8 cellular contexts compared by ENCODE assay signal in the genomic region with DNA sequence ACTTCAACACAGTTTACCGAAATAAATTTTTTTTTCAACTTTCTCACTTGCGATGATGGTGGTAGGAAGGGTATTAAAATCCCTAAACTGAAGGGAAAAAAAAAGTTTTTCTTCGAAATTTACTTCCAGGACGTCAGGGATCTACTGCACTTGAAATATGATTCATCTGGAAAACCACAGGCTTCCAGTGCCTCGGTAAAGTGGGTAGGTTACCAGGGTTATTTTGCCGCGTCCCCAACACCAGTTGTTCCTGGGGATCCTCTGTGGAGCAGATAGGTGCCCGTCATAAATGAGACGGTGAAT. TPM values are rescaled to one million over a fixed set of nuclear protein-coding genes. Genes with fewer than 3 reads are reported as not detected.
A peak's percentile ranks its signal among the peaks of the same experiment; 100 is the strongest.
DNase-seq lines count a peak whose midpoint lies in the region; ATAC-seq and TF ChIP-seq lines count a peak whose summit lies in the region.

No MANE protein-coding gene starts in this region.

- intact Hi-C loops in CD14-positive monocyte (cut with micrococcal nuclease), result loop anchor here in 1 of 2 donors (2.0 to 10.0 kb wide), 3 partner anchors 39 to 543 kb away; a partner anchor contains a TSS

- H3K27ac Mint-ChIP-seq in CD14-positive monocyte (peak overlapping the region; percentile 88 to 96 (median 91)), chondrocyte (ENCODE audit: unreplicated experiment) (peak overlapping the region; percentile 87)

- H3K9me3 Mint-ChIP-seq in CD14-positive monocyte (no peaks in the 10 kb centered on the region), chondrocyte (ENCODE audit: low read depth) (no peaks in the 10 kb centered on the region)

- H3K36me3 ChIP-seq in muscle layer of duodenum (ENCODE audit: control insufficient read depth in 1 of 2, insufficient read depth in 2 of 2, low read length in 2 of 2), result peaks cover 19 to 23% of the 10 kb centered on the region in 2 donors

- H3K4me1 Mint-ChIP-seq in CD14-positive monocyte (peaks cover 22% of the 10 kb centered on the region), chondrocyte (ENCODE audit: low read depth) (peaks cover 15% of the 10 kb centered on the region)

- peak overlapping the region; percentile 11 for H3K27ac ChIP-seq in muscle layer of duodenum (ENCODE audit: low read length)

- H3K4me1 ChIP-seq in muscle layer of duodenum (ENCODE audit: control insufficient read depth in 1 of 2, insufficient read depth in 2 of 2, low read length in 2 of 2), result peaks cover 4 to 9% of the 10 kb centered on the region in 2 donors

- H3K4me3 ChIP-seq in muscle layer of duodenum (ENCODE audit: low read depth in 1 of 2, low read length in 2 of 2), result peak overlapping the region; percentile 59 to 89

- H3K27me3 Mint-ChIP-seq in CD14-positive monocyte (ENCODE audit: low read depth in 3 of 3) (peaks cover 0 to 2% (median 0%) of the 10 kb centered on the region in 3 donors), chondrocyte (ENCODE audit: low read depth) (no peaks in the 10 kb centered on the region)

- peaks cover 25 to 32% of the 10 kb centered on the region in 2 donors for H3K36me3 Mint-ChIP-seq in CD14-positive monocyte
- H3K36me3 Mint-ChIP-seq in chondrocyte (ENCODE audit: low read depth), result peaks cover 10% of the 10 kb centered on the region

- H3K9me3 ChIP-seq in muscle layer of duodenum (ENCODE audit: control insufficient read depth in 1 of 2, low read length in 2 of 2), result no peaks in the 10 kb centered on the region

- no peak for TF ChIP-seq CTCF in CD14-positive monocyte (IDR thresholded peaks at IDR 0.05)
- no peak for TF ChIP-seq CTCF in chondrocyte (IDR thresholded peaks at IDR 0.05)

- ATAC-seq in GM19328 (IDR thresholded peaks at IDR 0.05; ENCODE audit: unreplicated experiment), result no peak
- no peak for ATAC-seq in GM18909 (IDR thresholded peaks at IDR 0.05; ENCODE audit: poor library complexity, unreplicated experiment)

- H3K27me3 ChIP-seq in muscle layer of duodenum (ENCODE audit: low read depth, low read length), result no peaks in the 10 kb centered on the region

- DNase-seq in CD14-positive monocyte (ENCODE audit: low spot score) (no peak), M059J (ENCODE audit: low read depth) (peak; percentile 74), chondrocyte (ENCODE audit: low spot score) (no peak), occipital lobe (lab: John Stamatoyannopoulos, UW) (no peak)
- DNase-seq in activated effector memory CD4-positive, alpha-beta T cell treated with anti-CD3 and anti-CD28 coated beads, Interleukin-2, amount 50 U/mL, for 16 hours, result no peak

- peak overlapping the region; percentile 87 to 91 for H3K4me3 Mint-ChIP-seq in CD14-positive monocyte
- H3K4me3 Mint-ChIP-seq in chondrocyte (ENCODE audit: unreplicated experiment), result peak overlapping the region; percentile 89

RNA-seq across cellular contexts. Expression of a gene that starts 0.8 kb away (rescaled TPM):
- 10 to 100 TPM; 22.8 to 24.6 TPM for polyA plus RNA-seq in CD14-positive monocyte
- total RNA-seq in M059J (2014; rRNA removed; shearing (Covaris generic)), result 10.0 and 11.7 TPM in 2 replicates
- total RNA-seq in chondrocyte (14.6 to 16.4 TPM (median 15.3 TPM) in 3 replicates), occipital lobe (15.3 TPM)

RNA-seq across cellular contexts. Expression of a gene that starts 38.9 kb away (rescaled TPM):
- 10 to 100 TPM; 21.9 to 36.7 TPM for polyA plus RNA-seq in CD14-positive monocyte
- total RNA-seq in M059J (2014; rRNA removed; shearing (Covaris generic)), result 26.3 and 26.4 TPM in 2 replicates
- total RNA-seq in chondrocyte, result 22.5 to 24.5 TPM (median 24.0 TPM) in 3 replicates
- total RNA-seq in occipital lobe, result 37.0 TPM
